Comparison of ENCODE assay signal across 22 cellular contexts in the genomic region with DNA sequence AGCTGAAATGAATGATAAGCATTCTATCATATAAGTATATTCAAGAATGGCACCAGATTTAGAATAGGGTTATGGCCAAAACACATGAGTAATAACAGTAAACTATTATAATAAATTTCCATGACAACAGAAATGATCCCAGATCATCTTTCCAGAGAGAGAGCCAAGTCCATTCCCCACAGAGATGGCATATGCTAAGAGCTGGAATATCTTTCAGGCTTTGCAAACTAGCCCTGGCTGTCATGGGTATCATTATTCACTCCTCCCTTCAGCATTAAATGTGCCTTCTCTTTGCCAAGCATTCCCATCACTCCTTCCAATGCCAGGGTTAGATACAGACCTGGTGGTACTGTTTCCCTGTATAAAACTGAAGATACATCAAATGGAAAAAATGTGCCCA. TPM values are rescaled to one million over a fixed set of nuclear protein-coding genes. Genes with fewer than 3 reads are reported as not detected.
A peak's percentile ranks its signal among the peaks of the same experiment; 100 is the strongest.
DNase-seq lines count a peak whose midpoint lies in the region; ATAC-seq and TF ChIP-seq lines count a peak whose summit lies in the region.
"Had no signal": no experiment of that assay in that cellular context is flagged by ENCODE, and none has a peak within 500 bp of the region (broad histone marks: within the 10 kb centered on the region; RNA-seq: fewer than 3 reads in every experiment).

No MANE protein-coding gene starts in this region.

- H3K9me3 Mint-ChIP-seq in HFFc6, result no peaks in the 10 kb centered on the region
- H3K9me3 Mint-ChIP-seq: IgD-negative memory B cell, T-cell had no signal

- no peak overlapping the region; the same call in 1 of the 2 replicates for H3K4me3 Mint-ChIP-seq in HFFc6
- H3K4me3 Mint-ChIP-seq: CD14-positive monocyte, IgD-negative memory B cell, T-cell had no signal

- no peaks in the 10 kb centered on the region for H3K27me3 Mint-ChIP-seq in HFFc6 (ENCODE audit: insufficient read depth)
- H3K27me3 Mint-ChIP-seq: IgD-negative memory B cell, T-cell had no signal

- H3K27ac Mint-ChIP-seq in HFFc6, result peak overlapping the region; percentile 39
- H3K27ac Mint-ChIP-seq: IgD-negative memory B cell, T-cell had no signal

- no peak for ATAC-seq in HG03378 (IDR thresholded peaks at IDR 0.05; ENCODE audit: unreplicated experiment)
- ATAC-seq: T-cell had no signal

- no peak for TF ChIP-seq CTCF in HFFc6 (IDR thresholded peaks at IDR 0.05)

- H3K36me3 Mint-ChIP-seq in HFFc6 (ENCODE audit: low read depth), result peaks cover 76% of the 10 kb centered on the region

- H3K4me1 Mint-ChIP-seq in HFFc6 (ENCODE audit: low read depth), result peaks cover 81% of the 10 kb centered on the region

- DNase-seq in HFFc6, result no peak
- DNase-seq in NCI-H69 (lab: John Stamatoyannopoulos, UW), result peak; percentile 69
- DNase-seq in fibroblast of gingiva (ENCODE audit: low read depth), result peak; percentile 87
- no peak for DNase-seq in NCI-H1694 (lab: John Stamatoyannopoulos, UW)
- no peak for DNase-seq in RPMI8226
- no peak for DNase-seq in NCI-H2196 (lab: John Stamatoyannopoulos, UW; ENCODE audit: unreplicated experiment)
- DNase-seq: ACHN; AML-193; DMS79; H7; Karpas-422; NCI-H1105; NCI-H1694 treated with DMSO at 0.1 percent for 48 hours; NCI-H2107; NCI-H226; NCI-H526 treated with DMSO at 0.1 percent for 48 hours; NK-92 treated with Interleukin-12 subunit alpha and Interleukin-12 subunit beta, amount 100 ng/mL, for 24 hours; Right ventricle myocardium superior; T-cell had no signal

RNA-seq across cellular contexts. Expression of a gene that starts 10.9 kb away (rescaled TPM):
- 100 to 1,000 TPM; 113 to 126 (median 120) TPM for total RNA-seq in HFFc6 (2021; fragmentation: NEBNext Ultra II Directional; extraction: Animal tissue kit (Norgen Biotek cat#: 25700))

Comparison
In these comparisons a context has a peak if more than half of its experiments do, and no peak if none do; other contexts are left out.
1. DNase-seq: peak in NCI-H69 (single experiment) and fibroblast of gingiva (single experiment); none in HFFc6 (single experiment), NCI-H1694 (single experiment), RPMI8226 (single experiment) and NCI-H2196 (single experiment).